In the genomic region with DNA sequence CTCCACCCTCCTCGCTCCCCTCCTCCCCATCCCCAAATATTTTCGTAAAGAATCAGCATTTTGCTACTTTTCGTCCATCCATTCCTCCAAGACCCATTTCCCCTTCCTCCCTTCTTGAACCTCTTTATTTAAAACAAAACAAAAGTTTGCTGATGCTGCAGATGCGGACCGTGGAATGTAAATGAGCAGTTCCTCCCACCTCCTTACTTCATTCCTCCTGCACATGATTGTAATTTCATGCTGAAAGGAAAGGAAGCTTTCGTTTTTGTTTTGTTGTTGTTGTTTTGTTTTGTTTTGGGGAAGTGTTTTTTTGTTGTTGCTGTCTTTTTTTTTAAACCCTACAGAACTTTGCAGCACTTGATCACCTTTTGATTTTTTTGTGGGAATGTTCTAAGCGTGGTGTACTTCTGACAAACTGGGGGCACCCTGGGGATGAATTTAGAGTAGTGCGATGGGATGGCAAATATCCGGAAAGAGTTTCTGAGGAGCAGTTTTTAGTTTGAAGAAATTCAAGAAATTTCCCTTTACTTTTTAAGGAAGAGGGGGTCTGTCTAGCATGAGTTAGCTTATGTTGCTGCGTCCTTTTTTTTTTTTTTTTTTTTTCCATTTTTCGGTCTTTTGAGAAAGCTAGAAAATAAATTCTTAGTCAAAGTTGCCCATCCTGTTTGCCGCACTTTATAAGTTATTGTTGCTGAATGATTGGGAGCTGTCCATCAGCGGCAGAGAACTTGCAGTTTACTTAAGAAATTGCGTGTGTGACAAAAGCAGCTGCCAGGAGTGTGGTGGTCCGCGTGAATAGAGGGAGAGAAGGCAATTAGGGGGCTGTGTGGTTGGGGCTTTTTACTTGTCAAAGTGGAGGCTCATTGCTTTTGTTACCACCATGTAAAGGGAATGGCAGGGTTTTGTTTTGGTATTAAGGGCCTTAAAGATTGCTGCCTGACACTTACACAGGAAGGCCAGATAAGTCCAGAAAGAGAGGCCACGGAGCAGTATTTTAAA, we compare ENCODE assay signal across 11 cellular contexts.
DNase-seq lines count a peak whose midpoint lies in the region; ATAC-seq and TF ChIP-seq lines count a peak whose summit lies in the region.
"Had no signal": no experiment of that assay in that cellular context is flagged by ENCODE, and none has a peak within 500 bp of the region (broad histone marks: within the 10 kb centered on the region; RNA-seq: fewer than 3 reads in every experiment).

No MANE protein-coding gene starts in this region.

- no peaks in the 10 kb centered on the region; the same call in 1 of the 2 replicates for H3K36me3 ChIP-seq in Caco-2 (ENCODE audit: control insufficient read depth, insufficient read depth, low read length)
- H3K36me3 ChIP-seq: esophagus muscularis mucosa, neutrophil had no signal

- TF ChIP-seq CTCF in Caco-2 (IDR thresholded peaks at IDR 0.05; ENCODE audit: insufficient read depth in 1 of 2, low read depth in 1 of 2, low read length in 1 of 2, severe bottlenecking in 1 of 2, unreplicated experiment in 1 of 2) = no peak
- TF ChIP-seq CTCF in fibroblast of mammary gland (conservative IDR thresholded peaks at IDR 0.05; ENCODE audit: control insufficient read depth, insufficient read depth, low read depth, low read length) = no peak
- TF ChIP-seq CTCF in progenitor cell of endocrine pancreas (IDR thresholded peaks at IDR 0.05; ENCODE audit: unreplicated experiment) = no peak

- H3K4me3 Mint-ChIP-seq in Caco-2 (ENCODE audit: unreplicated experiment) (no peak overlapping the region), progenitor cell of endocrine pancreas (ENCODE audit: low read depth) (peak overlapping the region; percentile 38)

- H3K36me3 Mint-ChIP-seq in Caco-2 (ENCODE audit: insufficient read depth, unreplicated experiment) (peaks cover 23% of the 10 kb centered on the region), progenitor cell of endocrine pancreas (ENCODE audit: insufficient read depth) (peaks cover 5% of the 10 kb centered on the region)

- ATAC-seq in HG03520 (IDR thresholded peaks at IDR 0.05; ENCODE audit: unreplicated experiment) = no peak

- H3K4me1 Mint-ChIP-seq in Caco-2 (ENCODE audit: low read depth, unreplicated experiment) (peaks cover 28% of the 10 kb centered on the region), progenitor cell of endocrine pancreas (ENCODE audit: low read depth) (peaks cover 68% of the 10 kb centered on the region)

- no TSS peak for BruUV-seq in Caco-2 (replicated peaks; lab: Mats Ljungman, UMichigan)

- no peaks in the 10 kb centered on the region for H3K9me3 ChIP-seq in Caco-2
- H3K9me3 ChIP-seq: esophagus muscularis mucosa, neutrophil had no signal

- DNase-seq in Caco-2 = no peak
- peak; percentile 45 for DNase-seq in fibroblast of mammary gland (ENCODE audit: low read depth)
- DNase-seq in progenitor cell of endocrine pancreas (ENCODE audit: low spot score, unreplicated experiment) = no peak
- DNase-seq in T-helper 2 cell = no peak
- DNase-seq in activated naive CD4-positive, alpha-beta T cell treated with anti-CD3 and anti-CD28 coated beads, Interleukin-2, amount 50 U/mL, for 16 hours = no peak
- no peak for DNase-seq in iPS-NIHi7 (ENCODE audit: extremely low spot score)
- DNase-seq: NCI-H1417 treated with DMSO at 0.1 percent for 48 hours had no signal

- H3K4me1 ChIP-seq in Caco-2 = peaks cover 4% of the 10 kb centered on the region; the same call in 1 of the 2 replicates

- H3K9me3 Mint-ChIP-seq in Caco-2 (ENCODE audit: unreplicated experiment) (no peaks in the 10 kb centered on the region), progenitor cell of endocrine pancreas (ENCODE audit: low read depth) (no peaks in the 10 kb centered on the region)

- CTCF ChIA-PET in Caco-2 (lab: Charles Lee) = interaction anchor here (0.7 kb wide), 1 partner anchor 34 kb away, joined by 3 read pairs; no protein-coding TSS in a partner anchor

- no peaks in the 10 kb centered on the region for H3K27me3 ChIP-seq in Caco-2 (replicated peaks; ENCODE audit: control insufficient read depth, insufficient read depth, low read length)
- H3K27me3 ChIP-seq: esophagus muscularis mucosa had no signal

- POLR2A ChIA-PET in Caco-2 (lab: Charles Lee) = no interaction called here

- H3K4me3 ChIP-seq in Caco-2 (ENCODE audit: low read depth, low read length) (no peak overlapping the region), fibroblast of mammary gland (ENCODE audit: control insufficient read depth, low read depth, low read length) (peak overlapping the region; percentile 41)

- peak overlapping the region; percentile 5 for H3K27ac Mint-ChIP-seq in Caco-2 (ENCODE audit: unreplicated experiment)
- peak overlapping the region; percentile 42 for H3K27ac Mint-ChIP-seq in progenitor cell of endocrine pancreas

- intact Hi-C loops in Caco-2 (cut with micrococcal nuclease; ENCODE audit: unreplicated experiment) = loop anchor here (5.0 kb wide), 1 partner anchor 470 kb away; no protein-coding TSS in a partner anchor

- H3K27me3 Mint-ChIP-seq in Caco-2 (ENCODE audit: insufficient read depth, unreplicated experiment) (no peaks in the 10 kb centered on the region), progenitor cell of endocrine pancreas (no peaks in the 10 kb centered on the region)

TF ChIP-seq in PFSK-1, 5 proteins besides CTCF, POLR2A, EP300 and RAD21:
- TF ChIP-seq, protein P1, sequence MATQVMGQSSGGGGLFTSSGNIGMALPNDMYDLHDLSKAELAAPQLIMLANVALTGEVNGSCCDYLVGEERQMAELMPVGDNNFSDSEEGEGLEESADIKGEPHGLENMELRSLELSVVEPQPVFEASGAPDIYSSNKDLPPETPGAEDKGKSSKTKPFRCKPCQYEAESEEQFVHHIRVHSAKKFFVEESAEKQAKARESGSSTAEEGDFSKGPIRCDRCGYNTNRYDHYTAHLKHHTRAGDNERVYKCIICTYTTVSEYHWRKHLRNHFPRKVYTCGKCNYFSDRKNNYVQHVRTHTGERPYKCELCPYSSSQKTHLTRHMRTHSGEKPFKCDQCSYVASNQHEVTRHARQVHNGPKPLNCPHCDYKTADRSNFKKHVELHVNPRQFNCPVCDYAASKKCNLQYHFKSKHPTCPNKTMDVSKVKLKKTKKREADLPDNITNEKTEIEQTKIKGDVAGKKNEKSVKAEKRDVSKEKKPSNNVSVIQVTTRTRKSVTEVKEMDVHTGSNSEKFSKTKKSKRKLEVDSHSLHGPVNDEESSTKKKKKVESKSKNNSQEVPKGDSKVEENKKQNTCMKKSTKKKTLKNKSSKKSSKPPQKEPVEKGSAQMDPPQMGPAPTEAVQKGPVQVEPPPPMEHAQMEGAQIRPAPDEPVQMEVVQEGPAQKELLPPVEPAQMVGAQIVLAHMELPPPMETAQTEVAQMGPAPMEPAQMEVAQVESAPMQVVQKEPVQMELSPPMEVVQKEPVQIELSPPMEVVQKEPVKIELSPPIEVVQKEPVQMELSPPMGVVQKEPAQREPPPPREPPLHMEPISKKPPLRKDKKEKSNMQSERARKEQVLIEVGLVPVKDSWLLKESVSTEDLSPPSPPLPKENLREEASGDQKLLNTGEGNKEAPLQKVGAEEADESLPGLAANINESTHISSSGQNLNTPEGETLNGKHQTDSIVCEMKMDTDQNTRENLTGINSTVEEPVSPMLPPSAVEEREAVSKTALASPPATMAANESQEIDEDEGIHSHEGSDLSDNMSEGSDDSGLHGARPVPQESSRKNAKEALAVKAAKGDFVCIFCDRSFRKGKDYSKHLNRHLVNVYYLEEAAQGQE (IDR thresholded peaks at IDR 0.05; ENCODE audit: insufficient read depth in 1 of 2, low read depth in 2 of 2, low read length in 2 of 2) = peak; percentile 29 to 78; a peak in 2 of 4 replicates
- TF ChIP-seq FOXP2 (optimal IDR thresholded peaks at IDR 0.05; ENCODE audit: borderline replicate concordance, extremely low read depth, extremely low read length, insufficient read depth) = no peak
